In genomic region chr6:67538032-67538431, GRCh38 we compare ENCODE assay signal across 8 cellular contexts.
"Had no signal": no experiment of that assay in that cellular context is flagged by ENCODE, and none has a peak within 500 bp of the region (broad histone marks: within the 10 kb centered on the region; RNA-seq: fewer than 3 reads in every experiment).

No MANE protein-coding gene starts in this region.

- DNase-seq: GDM1, GF-D8 had no signal

- ATAC-seq: GM12878 had no signal

- FAIRE-seq: G401.6, GM12878, GM12891, GM12892, GM18507, GM19239 had no signal

- H3K4me3 ChIP-seq: GM12878 had no signal
